ENCODE assay signal across 7 cellular contexts in the genomic region with DNA sequence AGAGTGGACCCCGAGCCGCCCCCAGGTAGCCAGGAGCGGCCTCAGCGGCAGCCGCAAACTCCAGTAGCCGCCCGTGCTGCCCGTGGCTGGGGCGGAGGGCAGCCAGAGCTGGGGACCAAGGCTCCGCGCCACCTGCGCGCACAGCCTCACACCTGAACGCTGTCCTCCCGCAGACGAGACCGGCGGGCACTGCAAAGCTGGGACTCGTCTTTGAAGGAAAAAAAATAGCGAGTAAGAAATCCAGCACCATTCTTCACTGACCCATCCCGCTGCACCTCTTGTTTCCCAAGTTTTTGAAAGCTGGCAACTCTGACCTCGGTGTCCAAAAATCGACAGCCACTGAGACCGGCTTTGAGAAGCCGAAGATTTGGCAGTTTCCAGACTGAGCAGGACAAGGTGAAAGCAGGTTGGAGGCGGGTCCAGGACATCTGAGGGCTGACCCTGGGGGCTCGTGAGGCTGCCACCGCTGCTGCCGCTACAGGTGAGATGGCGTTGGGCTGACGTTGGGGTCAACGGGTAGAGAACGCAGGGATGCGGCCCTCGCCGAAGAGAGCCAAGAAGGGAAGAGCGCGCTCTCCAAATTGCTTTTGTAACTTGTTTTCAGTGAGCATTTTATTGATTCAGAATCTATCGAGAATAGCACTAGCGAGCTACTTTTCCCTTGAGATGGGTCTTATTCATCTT. TPM values are rescaled to one million over a fixed set of nuclear protein-coding genes. Genes with fewer than 3 reads are reported as not detected.
DNase-seq lines count a peak whose midpoint lies in the region; ATAC-seq and TF ChIP-seq lines count a peak whose summit lies in the region.

No MANE protein-coding gene starts in this region.

- H3K9me3 Mint-ChIP-seq in effector memory CD8-positive, alpha-beta T cell = no peaks in the 10 kb centered on the region

- intact Hi-C loops in aorta (cut with DNase I) = loop anchor here in 1 of 2 donors (5.0 kb wide), 1 partner anchor 203 kb away; no protein-coding TSS in a partner anchor

- H3K4me3 Mint-ChIP-seq in effector memory CD8-positive, alpha-beta T cell = peak overlapping the region; percentile 100

- H3K27ac ChIP-seq in aorta (ENCODE audit: low read depth in 1 of 2, low read length in 2 of 2) = peak overlapping the region in 1 of 2 donors; percentile 27

- 2 to 3% methylated on average over 35 to 40 of the region's 40 CpGs for WGBS in aorta, 2 donors

- H3K36me3 Mint-ChIP-seq in effector memory CD8-positive, alpha-beta T cell (ENCODE audit: insufficient read depth) = peaks cover 63% of the 10 kb centered on the region

- H3K4me3 ChIP-seq in aorta (ENCODE audit: low read length in 2 of 2) = peak overlapping the region; percentile 60 to 93

- H3K27me3 Mint-ChIP-seq in effector memory CD8-positive, alpha-beta T cell = no peaks in the 10 kb centered on the region

- peak; percentile 27 for ATAC-seq in GM18870 (IDR thresholded peaks at IDR 0.05; ENCODE audit: unreplicated experiment)
- peak; percentile 30 for ATAC-seq in HG02852 (IDR thresholded peaks at IDR 0.05; ENCODE audit: unreplicated experiment)
- ATAC-seq in SK-N-SH treated with all-trans-retinoic acid at 6 μM for 48 hours = peak; percentile 50; the same call in 2 of the 3 replicates
- peak; percentile 8 for ATAC-seq in effector memory CD8-positive, alpha-beta T cell (replicated peaks)
- ATAC-seq in aorta (ENCODE audit: low FRiP score) = no peak

- peak overlapping the region; percentile 99 to 100 for H3K27ac Mint-ChIP-seq in effector memory CD8-positive, alpha-beta T cell

- no peaks in the 10 kb centered on the region for H3K27me3 ChIP-seq in aorta (ENCODE audit: control insufficient read depth in 1 of 2, insufficient read depth in 2 of 2, low read length in 1 of 2)

- no peaks in the 10 kb centered on the region for H3K4me1 ChIP-seq in aorta (ENCODE audit: control insufficient read depth in 1 of 2, insufficient read depth in 2 of 2, low read length in 2 of 2)

- H3K36me3 ChIP-seq in aorta (ENCODE audit: control insufficient read depth in 1 of 2, insufficient read depth in 2 of 2, low read length in 1 of 2) = no peaks in the 10 kb centered on the region

- peak in 1 of 3 experiments; percentile 35 for DNase-seq in effector memory CD8-positive, alpha-beta T cell
- DNase-seq in myocyte (ENCODE audit: low read depth) (peak; percentile 34), aorta (peak in 1 of 2 donors; percentile 62), dedifferentiated amniotic fluid mesenchymal stem cell (ENCODE audit: extremely low spot score) (no peak)

- peaks cover 40 to 68% of the 10 kb centered on the region in 2 donors for H3K4me1 Mint-ChIP-seq in effector memory CD8-positive, alpha-beta T cell (ENCODE audit: low read depth in 2 of 2)

- no peaks in the 10 kb centered on the region for H3K9me3 ChIP-seq in aorta (ENCODE audit: control insufficient read depth, low read length)

TF ChIP-seq in SK-N-SH treated with all-trans-retinoic acid at 6 μM for 48 hours, 23 proteins besides CTCF, POLR2A, EP300 and RAD21 (continues in another document):
- no peak for TF ChIP-seq CSRNP3 (CRISPR knock-in tag; IDR thresholded peaks at IDR 0.05)
- no peak for TF ChIP-seq ZFP30 (CRISPR knock-in tag; IDR thresholded peaks at IDR 0.05)
- no peak for TF ChIP-seq GLIS3 (CRISPR knock-in tag; IDR thresholded peaks at IDR 0.05)
- TF ChIP-seq RARB (CRISPR knock-in tag; IDR thresholded peaks at IDR 0.05) = no peak
- no peak for TF ChIP-seq BACH2 (CRISPR knock-in tag; IDR thresholded peaks at IDR 0.05; ENCODE audit: borderline replicate concordance)
- TF ChIP-seq PATZ1 (CRISPR knock-in tag; IDR thresholded peaks at IDR 0.05; ENCODE audit: borderline replicate concordance) = no peak
- TF ChIP-seq ARNTL (CRISPR knock-in tag; IDR thresholded peaks at IDR 0.05; ENCODE audit: borderline replicate concordance, low read depth) = no peak
- TF ChIP-seq TOX (CRISPR knock-in tag; IDR thresholded peaks at IDR 0.05; ENCODE audit: borderline replicate concordance) = no peak
- no peak for TF ChIP-seq OSR1 (CRISPR knock-in tag; IDR thresholded peaks at IDR 0.05)
- TF ChIP-seq ISL1 (CRISPR knock-in tag; IDR thresholded peaks at IDR 0.05) = no peak
- no peak for TF ChIP-seq POU6F1 (CRISPR knock-in tag; IDR thresholded peaks at IDR 0.05; ENCODE audit: borderline replicate concordance, low read depth)
- TF ChIP-seq, protein P1, sequence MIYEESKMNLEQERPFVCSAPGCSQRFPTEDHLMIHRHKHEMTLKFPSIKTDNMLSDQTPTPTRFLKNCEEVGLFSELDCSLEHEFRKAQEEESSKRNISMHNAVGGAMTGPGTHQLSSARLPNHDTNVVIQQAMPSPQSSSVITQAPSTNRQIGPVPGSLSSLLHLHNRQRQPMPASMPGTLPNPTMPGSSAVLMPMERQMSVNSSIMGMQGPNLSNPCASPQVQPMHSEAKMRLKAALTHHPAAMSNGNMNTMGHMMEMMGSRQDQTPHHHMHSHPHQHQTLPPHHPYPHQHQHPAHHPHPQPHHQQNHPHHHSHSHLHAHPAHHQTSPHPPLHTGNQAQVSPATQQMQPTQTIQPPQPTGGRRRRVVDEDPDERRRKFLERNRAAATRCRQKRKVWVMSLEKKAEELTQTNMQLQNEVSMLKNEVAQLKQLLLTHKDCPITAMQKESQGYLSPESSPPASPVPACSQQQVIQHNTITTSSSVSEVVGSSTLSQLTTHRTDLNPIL (CRISPR knock-in tag; IDR thresholded peaks at IDR 0.05; ENCODE audit: low read depth) = no peak
- TF ChIP-seq, protein P2, sequence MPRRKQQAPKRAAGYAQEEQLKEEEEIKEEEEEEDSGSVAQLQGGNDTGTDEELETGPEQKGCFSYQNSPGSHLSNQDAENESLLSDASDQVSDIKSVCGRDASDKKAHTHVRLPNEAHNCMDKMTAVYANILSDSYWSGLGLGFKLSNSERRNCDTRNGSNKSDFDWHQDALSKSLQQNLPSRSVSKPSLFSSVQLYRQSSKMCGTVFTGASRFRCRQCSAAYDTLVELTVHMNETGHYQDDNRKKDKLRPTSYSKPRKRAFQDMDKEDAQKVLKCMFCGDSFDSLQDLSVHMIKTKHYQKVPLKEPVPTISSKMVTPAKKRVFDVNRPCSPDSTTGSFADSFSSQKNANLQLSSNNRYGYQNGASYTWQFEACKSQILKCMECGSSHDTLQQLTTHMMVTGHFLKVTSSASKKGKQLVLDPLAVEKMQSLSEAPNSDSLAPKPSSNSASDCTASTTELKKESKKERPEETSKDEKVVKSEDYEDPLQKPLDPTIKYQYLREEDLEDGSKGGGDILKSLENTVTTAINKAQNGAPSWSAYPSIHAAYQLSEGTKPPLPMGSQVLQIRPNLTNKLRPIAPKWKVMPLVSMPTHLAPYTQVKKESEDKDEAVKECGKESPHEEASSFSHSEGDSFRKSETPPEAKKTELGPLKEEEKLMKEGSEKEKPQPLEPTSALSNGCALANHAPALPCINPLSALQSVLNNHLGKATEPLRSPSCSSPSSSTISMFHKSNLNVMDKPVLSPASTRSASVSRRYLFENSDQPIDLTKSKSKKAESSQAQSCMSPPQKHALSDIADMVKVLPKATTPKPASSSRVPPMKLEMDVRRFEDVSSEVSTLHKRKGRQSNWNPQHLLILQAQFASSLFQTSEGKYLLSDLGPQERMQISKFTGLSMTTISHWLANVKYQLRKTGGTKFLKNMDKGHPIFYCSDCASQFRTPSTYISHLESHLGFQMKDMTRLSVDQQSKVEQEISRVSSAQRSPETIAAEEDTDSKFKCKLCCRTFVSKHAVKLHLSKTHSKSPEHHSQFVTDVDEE (CRISPR knock-in tag; IDR thresholded peaks at IDR 0.05) = no peak
- TF ChIP-seq ZNF8 (CRISPR knock-in tag; IDR thresholded peaks at IDR 0.05) = no peak
- no peak for TF ChIP-seq TCF4 (CRISPR knock-in tag; IDR thresholded peaks at IDR 0.05; ENCODE audit: borderline replicate concordance)

RNA-seq across cellular contexts. Expression of gene PTGER4, which starts 0.4 kb away (rescaled TPM):
- total RNA-seq in myocyte (58.6 and 59.5 TPM in 2 replicates), aorta (10 to 100 TPM in 1 of 2 donors, 1 to 10 TPM in 1; 10.0 to 18.2 TPM)
- polyA plus RNA-seq in myocyte (2012) = 5.6 TPM
- 1 to 10 TPM; 5.2 to 7.4 TPM for polyA plus RNA-seq in aorta
